ENCODE assay signal across 19 cellular contexts in genomic region chr3:18246336-18247060, GRCh38.
"Had no signal": no experiment of that assay in that cellular context is flagged by ENCODE, and none has a peak within 500 bp of the region (broad histone marks: within the 10 kb centered on the region; RNA-seq: fewer than 3 reads in every experiment).

No MANE protein-coding gene starts in this region.

- H3K27ac ChIP-seq: heart left ventricle, prostate gland, right lobe of liver, tibial artery, vagina, WERI-Rb-1 had no signal

- H3K36me3 ChIP-seq: heart left ventricle, prostate gland, right lobe of liver, tibial artery, vagina, WERI-Rb-1 had no signal

- H3K4me1 Mint-ChIP-seq: stimulated activated memory B cell treated with anti-CD40 and anti-IgM and Interleukin-4, amounts not matched to agents 10 μg/mL and 1 μg/mL and 100 μg/mL, for 72 hours had no signal

- ATAC-seq: esophagus mucosa, heart left ventricle, left lobe of liver, right lobe of liver had no signal

- H3K4me3 Mint-ChIP-seq: natural killer cell treated with Interleukin-12 subunit alpha and Interleukin-12 subunit beta and Interleukin-15 and Interleukin-18, amount 100 ng/mL, for 72 hours; stimulated activated memory B cell treated with anti-CD40 and anti-IgM and Interleukin-4, amounts not matched to agents 10 μg/mL and 1 μg/mL and 100 μg/mL, for 72 hours had no signal

- H3K9me3 Mint-ChIP-seq: natural killer cell treated with Interleukin-12 subunit alpha and Interleukin-12 subunit beta and Interleukin-15 and Interleukin-18, amount 100 ng/mL, for 72 hours; stimulated activated memory B cell treated with anti-CD40 and anti-IgM and Interleukin-4, amounts not matched to agents 10 μg/mL and 1 μg/mL and 100 μg/mL, for 72 hours had no signal

- H3K4me3 ChIP-seq: heart left ventricle, prostate gland, right lobe of liver, tibial artery, vagina had no signal

- H3K4me1 ChIP-seq: heart left ventricle, prostate gland, right lobe of liver, tibial artery, vagina had no signal

- H3K9me3 ChIP-seq: heart left ventricle, prostate gland, right lobe of liver, tibial artery, vagina had no signal

- H3K27ac Mint-ChIP-seq: natural killer cell treated with Interleukin-12 subunit alpha and Interleukin-12 subunit beta and Interleukin-15 and Interleukin-18, amount 100 ng/mL, for 72 hours; stimulated activated memory B cell treated with anti-CD40 and anti-IgM and Interleukin-4, amounts not matched to agents 10 μg/mL and 1 μg/mL and 100 μg/mL, for 72 hours had no signal

- H3K27me3 ChIP-seq: heart left ventricle, right lobe of liver, tibial artery, vagina had no signal

- DNase-seq: activated CD4-positive, alpha-beta T cell treated with anti-CD3 and anti-CD28 coated beads for 48 hours; activated CD8-positive, alpha-beta memory T cell treated with anti-CD3 and anti-CD28 coated beads for 24 hours; activated naive CD4-positive, alpha-beta T cell treated with anti-CD3 and anti-CD28 coated beads, Interleukin-2, amount 50 U/mL, for 16 hours; activated T-cell treated with anti-CD3 and anti-CD28 coated beads for 4 hours; amniotic stem cell; dermis blood vessel endothelial cell; heart left ventricle; mammary epithelial cell; occipital lobe; right lobe of liver; T1000; tibial artery; WERI-Rb-1 had no signal

- H3K36me3 Mint-ChIP-seq: natural killer cell treated with Interleukin-12 subunit alpha and Interleukin-12 subunit beta and Interleukin-15 and Interleukin-18, amount 100 ng/mL, for 72 hours; stimulated activated memory B cell treated with anti-CD40 and anti-IgM and Interleukin-4, amounts not matched to agents 10 μg/mL and 1 μg/mL and 100 μg/mL, for 72 hours had no signal
